ENCODE assay signal across 10 cellular contexts in the genomic region with DNA sequence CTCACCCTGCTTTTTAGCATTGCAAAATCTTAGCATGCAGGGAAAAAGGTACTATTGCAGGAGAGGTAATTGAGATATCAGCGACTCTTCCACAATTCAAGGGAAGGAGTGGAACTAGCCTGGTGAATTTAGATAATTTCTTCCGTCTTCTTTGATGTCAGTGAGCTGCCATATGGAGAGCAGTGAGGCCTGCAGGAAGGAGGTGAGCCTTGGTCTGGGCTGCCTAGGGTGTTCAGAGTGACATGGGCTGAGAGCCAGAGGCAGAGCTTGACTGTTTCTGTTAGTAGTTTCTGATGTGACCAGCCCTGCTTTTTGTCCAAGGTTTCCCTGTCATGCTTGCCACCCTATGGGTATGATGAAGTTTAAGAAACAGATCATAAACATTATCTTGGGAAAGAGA.
DNase-seq lines count a peak whose midpoint lies in the region; ATAC-seq lines count a peak whose summit lies in the region.
"Had no signal": no experiment of that assay in that cellular context is flagged by ENCODE, and none has a peak within 500 bp of the region (broad histone marks: within the 10 kb centered on the region; RNA-seq: fewer than 3 reads in every experiment).

No MANE protein-coding gene starts in this region.

- no peak overlapping the region for H3K4me3 ChIP-seq in endocrine pancreas (ENCODE audit: control insufficient read depth, insufficient read depth, low read length)

- H3K27ac Mint-ChIP-seq in T-helper 2 cell treated with Interferon-gamma antibody and Interleukin-4, amounts not matched to agents 5 μg/mL and 100 μg/mL, for 36 hours = peak overlapping the region; percentile 41

- peaks cover 8% of the 10 kb centered on the region for H3K9me3 Mint-ChIP-seq in T-helper 2 cell treated with Interferon-gamma antibody and Interleukin-4, amounts not matched to agents 5 μg/mL and 100 μg/mL, for 36 hours

- H3K4me1 Mint-ChIP-seq in T-helper 2 cell treated with Interferon-gamma antibody and Interleukin-4, amounts not matched to agents 5 μg/mL and 100 μg/mL, for 36 hours (ENCODE audit: low read depth) = peaks cover 18% of the 10 kb centered on the region

- H3K9ac ChIP-seq in endocrine pancreas (ENCODE audit: control insufficient read depth, insufficient read depth, low read length) = peak overlapping the region; percentile 25

- no peaks in the 10 kb centered on the region for H3K27me3 ChIP-seq in endocrine pancreas (ENCODE audit: control insufficient read depth, insufficient read depth, low read length)

- DNase-seq in T-helper 2 cell treated with Interferon-gamma antibody and Interleukin-4, amounts not matched to agents 5 μg/mL and 100 μg/mL, for 36 hours (ENCODE audit: low spot score) = no peak
- DNase-seq in T-helper 2 cell (no peak), HUDEP-2 (lab: John Stamatoyannopoulos, UW; ENCODE audit: unreplicated experiment in 76 of 76) (peak in 45 of 76 experiments; percentile 2 to 58 (median 25)), NCI-H1436 (lab: John Stamatoyannopoulos, UW) (no peak)
- DNase-seq in stimulated activated naive CD8-positive, alpha-beta T cell treated with anti-CD3 and anti-CD28 coated beads, Interleukin-15, Interleukin-2, amounts not matched to agents 100 U/mL and 50 U/mL, for 24 hours = peak; percentile 24

- no peak for ATAC-seq in stimulated activated naive CD8-positive, alpha-beta T cell treated with anti-CD3 and anti-CD28 coated beads, Interleukin-15, Interleukin-2, amounts not matched to agents 100 U/mL and 50 U/mL, for 24 hours
- ATAC-seq in HG02970 (IDR thresholded peaks at IDR 0.05; ENCODE audit: low FRiP score, unreplicated experiment) (no peak), HG02938 (IDR thresholded peaks at IDR 0.05; ENCODE audit: unreplicated experiment) (no peak)
- ATAC-seq: HCT116, Panc1 had no signal

- peak overlapping the region; percentile 43 for H3K4me3 Mint-ChIP-seq in T-helper 2 cell treated with Interferon-gamma antibody and Interleukin-4, amounts not matched to agents 5 μg/mL and 100 μg/mL, for 36 hours

- peaks cover 23% of the 10 kb centered on the region for H3K36me3 Mint-ChIP-seq in T-helper 2 cell treated with Interferon-gamma antibody and Interleukin-4, amounts not matched to agents 5 μg/mL and 100 μg/mL, for 36 hours (ENCODE audit: low read depth)

- H3K36me3 ChIP-seq in endocrine pancreas (ENCODE audit: control insufficient read depth, insufficient read depth, low read length) = no peaks in the 10 kb centered on the region

- H3K4me1 ChIP-seq in endocrine pancreas (ENCODE audit: control insufficient read depth, insufficient read depth, low read length) = peaks cover 31% of the 10 kb centered on the region

- H3K27me3 Mint-ChIP-seq in T-helper 2 cell treated with Interferon-gamma antibody and Interleukin-4, amounts not matched to agents 5 μg/mL and 100 μg/mL, for 36 hours (ENCODE audit: low read depth) = no peaks in the 10 kb centered on the region

- H3K9me3 ChIP-seq in endocrine pancreas (ENCODE audit: control insufficient read depth, low read length) = no peaks in the 10 kb centered on the region

Comparison
In these comparisons a context has a peak if more than half of its experiments do, and no peak if none do; other contexts are left out.
1. DNase-seq: peak in HUDEP-2 (45 of 76) and stimulated activated naive CD8-positive, alpha-beta T cell treated with anti-CD3 and anti-CD28 coated beads, Interleukin-15, Interleukin-2, amounts not matched to agents 100 U/mL and 50 U/mL, for 24 hours (single experiment); none in T-helper 2 cell treated with Interferon-gamma antibody and Interleukin-4, amounts not matched to agents 5 μg/mL and 100 μg/mL, for 36 hours (single experiment), T-helper 2 cell (0 of 5) and NCI-H1436 (single experiment).